In genomic region chr5:9605041-9605440, GRCh38 we compare ENCODE assay signal across 8 cellular contexts. TPM values are rescaled to one million over a fixed set of nuclear protein-coding genes. Genes with fewer than 3 reads are reported as not detected.
"Had no signal": no experiment of that assay in that cellular context is flagged by ENCODE, and none has a peak within 500 bp of the region (broad histone marks: within the 10 kb centered on the region; RNA-seq: fewer than 3 reads in every experiment).

No MANE protein-coding gene starts in this region.

- H3K36me3 Mint-ChIP-seq: IgD-negative memory B cell had no signal

- H3K4me3 Mint-ChIP-seq: GM23338, H9, IgD-negative memory B cell had no signal

- FAIRE-seq: H1, H54 had no signal

- DNase-seq: H9, KBM-7 had no signal

- H3K4me1 Mint-ChIP-seq: IgD-negative memory B cell had no signal

- H3K4me3 ChIP-seq: GM23338 had no signal

- H3K9me3 Mint-ChIP-seq: GM23338, H9 had no signal

- H3K27ac Mint-ChIP-seq: GM23338, H9, IgD-negative memory B cell had no signal

- H2AFZ ChIP-seq: GM23338 had no signal

- ATAC-seq: GM23338 had no signal

- H3K27me3 Mint-ChIP-seq: IgD-negative memory B cell had no signal

- H3K27ac ChIP-seq: HL-60 had no signal

- H3K4me2 ChIP-seq: GM23338 had no signal

RNA-seq across cellular contexts. Expression of gene TAS2R1, which starts 25.1 kb away (rescaled TPM):
- total RNA-seq: GM23338, H1, H9, HT1080 had no signal
- polyA plus RNA-seq: H1, IgD-negative memory B cell had no signal

RNA-seq across cellular contexts. Expression of gene SEMA5A, which starts 59.2 kb away (rescaled TPM):
- polyA plus RNA-seq: IgD-negative memory B cell had no signal
